In genomic region chr12:50924131-50924438, GRCh38 we compare ENCODE assay signal across 8 cellular contexts. TPM values are rescaled to one million over a fixed set of nuclear protein-coding genes. Genes with fewer than 3 reads are reported as not detected.
DNase-seq lines count a peak whose midpoint lies in the region; ATAC-seq and TF ChIP-seq lines count a peak whose summit lies in the region.

No MANE protein-coding gene starts in this region.

- H3K4me3 Mint-ChIP-seq in Calu3 (ENCODE audit: low read depth, unreplicated experiment) = peak overlapping the region; percentile 72

- H3K27me3 ChIP-seq in MG63 (no peaks in the 10 kb centered on the region), ovary (no peaks in the 10 kb centered on the region)

- peak overlapping the region; percentile 35 to 87 for H3K27ac ChIP-seq in ovary

- in situ Hi-C loops in G401 (cut with HindIII; ENCODE audit: low sequenced_read_pairs) = no loop called here

- H3K9me3 Mint-ChIP-seq in Calu3 (ENCODE audit: low read depth, unreplicated experiment) = no peaks in the 10 kb centered on the region

- peaks cover 12% of the 10 kb centered on the region for H3K36me3 Mint-ChIP-seq in Calu3 (ENCODE audit: insufficient read depth, unreplicated experiment)

- no peaks in the 10 kb centered on the region for H3K9me3 ChIP-seq in MG63
- no peaks in the 10 kb centered on the region for H3K9me3 ChIP-seq in ovary

- CTCF ChIA-PET in Calu3 (lab: Charles Lee) = interaction anchor here (1.4 kb wide), 1 partner anchor 99 kb away, joined by 4 read pairs; no protein-coding TSS in a partner anchor

- no peaks in the 10 kb centered on the region for H3K27me3 Mint-ChIP-seq in Calu3 (ENCODE audit: unreplicated experiment)

- H3K4me1 Mint-ChIP-seq in Calu3 (ENCODE audit: low read depth, unreplicated experiment) = peaks cover 25% of the 10 kb centered on the region

- no TSS peak for BruUV-seq in Calu3 (replicated peaks; lab: Mats Ljungman, UMichigan)

- H3K27ac Mint-ChIP-seq in Calu3 (ENCODE audit: unreplicated experiment) = no peak overlapping the region

- H3K36me3 ChIP-seq in MG63 (no peaks in the 10 kb centered on the region), ovary (no peaks in the 10 kb centered on the region)

- H3K4me1 ChIP-seq in ovary (ENCODE audit: insufficient read depth) = peaks cover 9% of the 10 kb centered on the region

- peak overlapping the region; percentile 23 for H3K4me3 ChIP-seq in MG63
- H3K4me3 ChIP-seq in epithelial cell of esophagus (ENCODE audit: low read length) = peak overlapping the region; percentile 74
- peak overlapping the region; percentile 69 for H3K4me3 ChIP-seq in ovary

- TF ChIP-seq EP300 in ovary (IDR thresholded peaks at IDR 0.05) = no peak

- WGBS in ovary, 3 donors = 0 to 1% (median 1%) methylated on average over 4 of the region's 4 CpGs

- no peak for ATAC-seq in GM21786 (IDR thresholded peaks at IDR 0.05; ENCODE audit: unreplicated experiment)

- DNase-seq in Calu3 (no peak), MG63 (no peak), epithelial cell of esophagus (ENCODE audit: low read depth) (no peak), ovary (no peak), G401 (ENCODE audit: low spot score) (no peak), D341Med (ENCODE audit: low spot score) (no peak)
- no peak for DNase-seq in activated CD4-positive, CD25-positive, alpha-beta regulatory T cell treated with anti-CD3 and anti-CD28 coated beads, Interleukin-2, amount 50 U/mL, for 72 hours

- intact Hi-C loops in Calu3 (cut with micrococcal nuclease; ENCODE audit: unreplicated experiment) = loop anchor here (10.0 kb wide), 1 partner anchor 101 kb away; the partner anchor contains the start of gene SLC11A2
- intact Hi-C loops in ovary (cut with DNase I) = loop anchor here in 2 of 4 donors (10.0 kb wide), 1 partner anchor 61 kb away; no protein-coding TSS in a partner anchor

- TF ChIP-seq CTCF in Calu3 (IDR thresholded peaks at IDR 0.05; ENCODE audit: unreplicated experiment) (no peak), epithelial cell of esophagus (IDR thresholded peaks at IDR 0.05; ENCODE audit: insufficient read depth, low read depth, low read length, missing control alignments) (no peak), ovary (IDR thresholded peaks at IDR 0.05) (no peak)

- TF ChIP-seq POLR2A in ovary (IDR thresholded peaks at IDR 0.05) = no peak

RNA-seq across cellular contexts. Expression of gene HIGD1C, which starts 28.3 kb away (rescaled TPM):
- total RNA-seq in Calu3 (2022) = not detected in 2 replicates
- not detected in 2 replicates for total RNA-seq in MG63 (2014; rRNA removed; shearing (Covaris generic); ENCODE audit: low replicate concordance)
- not detected for total RNA-seq in ovary
- polyA plus RNA-seq in ovary = not detected
- not detected in 2 replicates for total RNA-seq in G401 (2014; rRNA removed; shearing (Covaris generic))

Comparison
In these comparisons a context has a peak if more than half of its experiments do, and no peak if none do; other contexts are left out.
1. H3K4me3 ChIP-seq: peak in every context shown above with its lines; median percentile 74 in epithelial cell of esophagus; 69 in ovary; 23 in MG63.